In the genomic region with DNA sequence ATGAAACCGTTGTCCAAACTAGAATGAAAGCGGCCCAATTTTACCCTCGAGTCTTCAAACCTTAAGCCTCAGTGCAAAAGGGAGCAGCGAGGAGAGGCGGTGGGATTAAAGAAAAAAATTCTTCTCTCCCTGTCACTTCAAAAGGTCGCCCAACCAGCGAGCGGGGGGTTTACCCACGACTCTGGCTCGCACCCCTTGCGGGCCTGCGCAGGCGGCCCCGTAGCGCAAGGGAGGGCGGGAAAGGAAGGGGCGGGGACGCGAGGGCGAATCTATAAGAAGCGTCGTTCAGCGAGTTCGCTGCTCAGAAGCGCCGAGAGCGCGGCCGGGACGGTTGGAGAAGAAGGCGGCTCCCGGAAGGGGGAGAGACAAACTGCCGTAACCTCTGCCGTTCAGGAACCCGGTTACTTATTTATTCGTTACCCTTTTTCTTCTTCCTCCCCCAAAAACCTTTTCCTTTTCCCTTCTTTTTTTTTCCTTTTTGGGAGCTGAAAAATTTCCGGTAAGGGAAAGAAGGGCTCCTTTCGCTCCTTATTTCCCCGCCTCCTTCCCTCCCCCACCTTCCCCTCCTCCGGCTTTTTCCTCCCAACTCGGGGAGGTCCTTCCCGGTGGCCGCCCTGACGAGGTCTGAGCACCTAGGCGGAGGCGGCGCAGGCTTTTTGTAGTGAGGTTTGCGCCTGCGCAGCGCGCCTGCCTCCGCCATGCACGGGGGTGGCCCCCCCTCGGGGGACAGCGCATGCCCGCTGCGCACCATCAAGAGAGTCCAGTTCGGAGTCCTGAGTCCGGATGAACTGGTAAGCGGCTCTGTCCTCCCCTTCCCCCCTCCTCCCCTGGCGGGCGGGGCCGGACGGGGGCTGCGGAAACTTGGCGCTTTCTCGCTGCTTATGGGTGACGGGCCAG, we compare ENCODE assay signal across 1 cellular context.
A peak's percentile ranks its signal among the peaks of the same experiment; 100 is the strongest.
TF ChIP-seq lines count a peak whose summit lies in the region.

A gene (plus strand): TSS at position 300 of the 897 bp plus-strand sequence.

TF ChIP-seq in WTC11, 78 proteins besides CTCF, POLR2A, EP300 and RAD21 (continued from another document and continues in another):
- TF ChIP-seq, protein P1, sequence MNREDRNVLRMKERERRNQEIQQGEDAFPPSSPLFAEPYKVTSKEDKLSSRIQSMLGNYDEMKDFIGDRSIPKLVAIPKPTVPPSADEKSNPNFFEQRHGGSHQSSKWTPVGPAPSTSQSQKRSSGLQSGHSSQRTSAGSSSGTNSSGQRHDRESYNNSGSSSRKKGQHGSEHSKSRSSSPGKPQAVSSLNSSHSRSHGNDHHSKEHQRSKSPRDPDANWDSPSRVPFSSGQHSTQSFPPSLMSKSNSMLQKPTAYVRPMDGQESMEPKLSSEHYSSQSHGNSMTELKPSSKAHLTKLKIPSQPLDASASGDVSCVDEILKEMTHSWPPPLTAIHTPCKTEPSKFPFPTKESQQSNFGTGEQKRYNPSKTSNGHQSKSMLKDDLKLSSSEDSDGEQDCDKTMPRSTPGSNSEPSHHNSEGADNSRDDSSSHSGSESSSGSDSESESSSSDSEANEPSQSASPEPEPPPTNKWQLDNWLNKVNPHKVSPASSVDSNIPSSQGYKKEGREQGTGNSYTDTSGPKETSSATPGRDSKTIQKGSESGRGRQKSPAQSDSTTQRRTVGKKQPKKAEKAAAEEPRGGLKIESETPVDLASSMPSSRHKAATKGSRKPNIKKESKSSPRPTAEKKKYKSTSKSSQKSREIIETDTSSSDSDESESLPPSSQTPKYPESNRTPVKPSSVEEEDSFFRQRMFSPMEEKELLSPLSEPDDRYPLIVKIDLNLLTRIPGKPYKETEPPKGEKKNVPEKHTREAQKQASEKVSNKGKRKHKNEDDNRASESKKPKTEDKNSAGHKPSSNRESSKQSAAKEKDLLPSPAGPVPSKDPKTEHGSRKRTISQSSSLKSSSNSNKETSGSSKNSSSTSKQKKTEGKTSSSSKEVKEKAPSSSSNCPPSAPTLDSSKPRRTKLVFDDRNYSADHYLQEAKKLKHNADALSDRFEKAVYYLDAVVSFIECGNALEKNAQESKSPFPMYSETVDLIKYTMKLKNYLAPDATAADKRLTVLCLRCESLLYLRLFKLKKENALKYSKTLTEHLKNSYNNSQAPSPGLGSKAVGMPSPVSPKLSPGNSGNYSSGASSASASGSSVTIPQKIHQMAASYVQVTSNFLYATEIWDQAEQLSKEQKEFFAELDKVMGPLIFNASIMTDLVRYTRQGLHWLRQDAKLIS (CRISPR knock-in tag; IDR thresholded peaks at IDR 0.05; ENCODE audit: borderline replicate concordance): peak; percentile 84; the same call in 1 of the 2 replicates
- TF ChIP-seq, protein P2, sequence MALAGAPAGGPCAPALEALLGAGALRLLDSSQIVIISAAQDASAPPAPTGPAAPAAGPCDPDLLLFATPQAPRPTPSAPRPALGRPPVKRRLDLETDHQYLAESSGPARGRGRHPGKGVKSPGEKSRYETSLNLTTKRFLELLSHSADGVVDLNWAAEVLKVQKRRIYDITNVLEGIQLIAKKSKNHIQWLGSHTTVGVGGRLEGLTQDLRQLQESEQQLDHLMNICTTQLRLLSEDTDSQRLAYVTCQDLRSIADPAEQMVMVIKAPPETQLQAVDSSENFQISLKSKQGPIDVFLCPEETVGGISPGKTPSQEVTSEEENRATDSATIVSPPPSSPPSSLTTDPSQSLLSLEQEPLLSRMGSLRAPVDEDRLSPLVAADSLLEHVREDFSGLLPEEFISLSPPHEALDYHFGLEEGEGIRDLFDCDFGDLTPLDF (CRISPR knock-in tag; IDR thresholded peaks at IDR 0.05): 0 out of 2 replicates have a peak, but pooled peaks have one; percentile 14
- TF ChIP-seq, protein P3, sequence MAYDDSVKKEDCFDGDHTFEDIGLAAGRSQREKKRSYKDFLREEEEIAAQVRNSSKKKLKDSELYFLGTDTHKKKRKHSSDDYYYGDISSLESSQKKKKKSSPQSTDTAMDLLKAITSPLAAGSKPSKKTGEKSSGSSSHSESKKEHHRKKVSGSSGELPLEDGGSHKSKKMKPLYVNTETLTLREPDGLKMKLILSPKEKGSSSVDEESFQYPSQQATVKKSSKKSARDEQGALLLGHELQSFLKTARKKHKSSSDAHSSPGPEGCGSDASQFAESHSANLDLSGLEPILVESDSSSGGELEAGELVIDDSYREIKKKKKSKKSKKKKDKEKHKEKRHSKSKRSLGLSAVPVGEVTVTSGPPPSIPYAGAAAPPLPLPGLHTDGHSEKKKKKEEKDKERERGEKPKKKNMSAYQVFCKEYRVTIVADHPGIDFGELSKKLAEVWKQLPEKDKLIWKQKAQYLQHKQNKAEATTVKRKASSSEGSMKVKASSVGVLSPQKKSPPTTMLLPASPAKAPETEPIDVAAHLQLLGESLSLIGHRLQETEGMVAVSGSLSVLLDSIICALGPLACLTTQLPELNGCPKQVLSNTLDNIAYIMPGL (CRISPR knock-in tag; IDR thresholded peaks at IDR 0.05): peak; percentile 72; the same call in 1 of the 2 replicates
- TF ChIP-seq ZNF263 (CRISPR knock-in tag; IDR thresholded peaks at IDR 0.05; ENCODE audit: low read depth) (peak; percentile 34; the same call in 1 of the 2 replicates), EMX1 (CRISPR knock-in tag; IDR thresholded peaks at IDR 0.05) (0 out of 2 replicates have a peak, but pooled peaks have one; percentile 76), CREM (CRISPR knock-in tag; IDR thresholded peaks at IDR 0.05) (0 out of 2 replicates have a peak, but pooled peaks have one; percentile 40), ZNF396 (CRISPR knock-in tag; IDR thresholded peaks at IDR 0.05; ENCODE audit: borderline replicate concordance) (no peak), GABPB1 (CRISPR knock-in tag; IDR thresholded peaks at IDR 0.05) (peak; percentile 51; the same call in 1 of the 2 replicates), SOX15 (CRISPR knock-in tag; IDR thresholded peaks at IDR 0.05) (peak; percentile 79), ESRRA (CRISPR knock-in tag; IDR thresholded peaks at IDR 0.05; ENCODE audit: borderline replicate concordance) (peak; percentile 64; the same call in 1 of the 2 replicates), ELF4 (CRISPR knock-in tag; IDR thresholded peaks at IDR 0.05; ENCODE audit: low read depth) (no peak), OVOL2 (CRISPR knock-in tag; IDR thresholded peaks at IDR 0.05; ENCODE audit: borderline replicate concordance) (peak; percentile 97), ZNF671 (CRISPR knock-in tag; IDR thresholded peaks at IDR 0.05) (0 out of 2 replicates have a peak, but pooled peaks have one; percentile 70), ZNF219 (CRISPR knock-in tag; IDR thresholded peaks at IDR 0.05; ENCODE audit: borderline replicate concordance) (peak; percentile 65; the same call in 1 of the 2 replicates), TP53 (CRISPR knock-in tag; IDR thresholded peaks at IDR 0.05) (0 out of 2 replicates have a peak, but pooled peaks have one; percentile 45), SMAD4 (CRISPR knock-in tag; IDR thresholded peaks at IDR 0.05) (no peak), NR2C2 (CRISPR knock-in tag; IDR thresholded peaks at IDR 0.05) (no peak; the same call in 1 of the 2 replicates), NFATC4 (CRISPR knock-in tag; IDR thresholded peaks at IDR 0.05) (no peak), MYBL2 (CRISPR knock-in tag; IDR thresholded peaks at IDR 0.05) (peak; percentile 86; the same call in 1 of the 2 replicates), TEAD4 (CRISPR knock-in tag; IDR thresholded peaks at IDR 0.05) (peak; percentile 43; the same call in 1 of the 2 replicates), ZNF121 (CRISPR knock-in tag; IDR thresholded peaks at IDR 0.05) (no peak), FOXK1 (CRISPR knock-in tag; IDR thresholded peaks at IDR 0.05) (peak; percentile 14; the same call in 1 of the 2 replicates), GTF2I (CRISPR knock-in tag; conservative IDR thresholded peaks at IDR 0.05) (no peak), IRF2 (CRISPR knock-in tag; IDR thresholded peaks at IDR 0.05; ENCODE audit: borderline replicate concordance, low read depth) (no peak), TEAD1 (CRISPR knock-in tag; IDR thresholded peaks at IDR 0.05) (peak; percentile 16)
- TF ChIP-seq, protein P4, sequence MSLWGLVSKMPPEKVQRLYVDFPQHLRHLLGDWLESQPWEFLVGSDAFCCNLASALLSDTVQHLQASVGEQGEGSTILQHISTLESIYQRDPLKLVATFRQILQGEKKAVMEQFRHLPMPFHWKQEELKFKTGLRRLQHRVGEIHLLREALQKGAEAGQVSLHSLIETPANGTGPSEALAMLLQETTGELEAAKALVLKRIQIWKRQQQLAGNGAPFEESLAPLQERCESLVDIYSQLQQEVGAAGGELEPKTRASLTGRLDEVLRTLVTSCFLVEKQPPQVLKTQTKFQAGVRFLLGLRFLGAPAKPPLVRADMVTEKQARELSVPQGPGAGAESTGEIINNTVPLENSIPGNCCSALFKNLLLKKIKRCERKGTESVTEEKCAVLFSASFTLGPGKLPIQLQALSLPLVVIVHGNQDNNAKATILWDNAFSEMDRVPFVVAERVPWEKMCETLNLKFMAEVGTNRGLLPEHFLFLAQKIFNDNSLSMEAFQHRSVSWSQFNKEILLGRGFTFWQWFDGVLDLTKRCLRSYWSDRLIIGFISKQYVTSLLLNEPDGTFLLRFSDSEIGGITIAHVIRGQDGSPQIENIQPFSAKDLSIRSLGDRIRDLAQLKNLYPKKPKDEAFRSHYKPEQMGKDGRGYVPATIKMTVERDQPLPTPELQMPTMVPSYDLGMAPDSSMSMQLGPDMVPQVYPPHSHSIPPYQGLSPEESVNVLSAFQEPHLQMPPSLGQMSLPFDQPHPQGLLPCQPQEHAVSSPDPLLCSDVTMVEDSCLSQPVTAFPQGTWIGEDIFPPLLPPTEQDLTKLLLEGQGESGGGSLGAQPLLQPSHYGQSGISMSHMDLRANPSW (CRISPR knock-in tag; conservative IDR thresholded peaks at IDR 0.05; ENCODE audit: low read depth): no peak
- TF ChIP-seq, protein P5, sequence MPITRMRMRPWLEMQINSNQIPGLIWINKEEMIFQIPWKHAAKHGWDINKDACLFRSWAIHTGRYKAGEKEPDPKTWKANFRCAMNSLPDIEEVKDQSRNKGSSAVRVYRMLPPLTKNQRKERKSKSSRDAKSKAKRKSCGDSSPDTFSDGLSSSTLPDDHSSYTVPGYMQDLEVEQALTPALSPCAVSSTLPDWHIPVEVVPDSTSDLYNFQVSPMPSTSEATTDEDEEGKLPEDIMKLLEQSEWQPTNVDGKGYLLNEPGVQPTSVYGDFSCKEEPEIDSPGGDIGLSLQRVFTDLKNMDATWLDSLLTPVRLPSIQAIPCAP (CRISPR knock-in tag; IDR thresholded peaks at IDR 0.05): no peak
- TF ChIP-seq, protein P6, sequence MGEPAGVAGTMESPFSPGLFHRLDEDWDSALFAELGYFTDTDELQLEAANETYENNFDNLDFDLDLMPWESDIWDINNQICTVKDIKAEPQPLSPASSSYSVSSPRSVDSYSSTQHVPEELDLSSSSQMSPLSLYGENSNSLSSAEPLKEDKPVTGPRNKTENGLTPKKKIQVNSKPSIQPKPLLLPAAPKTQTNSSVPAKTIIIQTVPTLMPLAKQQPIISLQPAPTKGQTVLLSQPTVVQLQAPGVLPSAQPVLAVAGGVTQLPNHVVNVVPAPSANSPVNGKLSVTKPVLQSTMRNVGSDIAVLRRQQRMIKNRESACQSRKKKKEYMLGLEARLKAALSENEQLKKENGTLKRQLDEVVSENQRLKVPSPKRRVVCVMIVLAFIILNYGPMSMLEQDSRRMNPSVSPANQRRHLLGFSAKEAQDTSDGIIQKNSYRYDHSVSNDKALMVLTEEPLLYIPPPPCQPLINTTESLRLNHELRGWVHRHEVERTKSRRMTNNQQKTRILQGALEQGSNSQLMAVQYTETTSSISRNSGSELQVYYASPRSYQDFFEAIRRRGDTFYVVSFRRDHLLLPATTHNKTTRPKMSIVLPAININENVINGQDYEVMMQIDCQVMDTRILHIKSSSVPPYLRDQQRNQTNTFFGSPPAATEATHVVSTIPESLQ (CRISPR knock-in tag; IDR thresholded peaks at IDR 0.05): no peak
- TF ChIP-seq, protein P7, sequence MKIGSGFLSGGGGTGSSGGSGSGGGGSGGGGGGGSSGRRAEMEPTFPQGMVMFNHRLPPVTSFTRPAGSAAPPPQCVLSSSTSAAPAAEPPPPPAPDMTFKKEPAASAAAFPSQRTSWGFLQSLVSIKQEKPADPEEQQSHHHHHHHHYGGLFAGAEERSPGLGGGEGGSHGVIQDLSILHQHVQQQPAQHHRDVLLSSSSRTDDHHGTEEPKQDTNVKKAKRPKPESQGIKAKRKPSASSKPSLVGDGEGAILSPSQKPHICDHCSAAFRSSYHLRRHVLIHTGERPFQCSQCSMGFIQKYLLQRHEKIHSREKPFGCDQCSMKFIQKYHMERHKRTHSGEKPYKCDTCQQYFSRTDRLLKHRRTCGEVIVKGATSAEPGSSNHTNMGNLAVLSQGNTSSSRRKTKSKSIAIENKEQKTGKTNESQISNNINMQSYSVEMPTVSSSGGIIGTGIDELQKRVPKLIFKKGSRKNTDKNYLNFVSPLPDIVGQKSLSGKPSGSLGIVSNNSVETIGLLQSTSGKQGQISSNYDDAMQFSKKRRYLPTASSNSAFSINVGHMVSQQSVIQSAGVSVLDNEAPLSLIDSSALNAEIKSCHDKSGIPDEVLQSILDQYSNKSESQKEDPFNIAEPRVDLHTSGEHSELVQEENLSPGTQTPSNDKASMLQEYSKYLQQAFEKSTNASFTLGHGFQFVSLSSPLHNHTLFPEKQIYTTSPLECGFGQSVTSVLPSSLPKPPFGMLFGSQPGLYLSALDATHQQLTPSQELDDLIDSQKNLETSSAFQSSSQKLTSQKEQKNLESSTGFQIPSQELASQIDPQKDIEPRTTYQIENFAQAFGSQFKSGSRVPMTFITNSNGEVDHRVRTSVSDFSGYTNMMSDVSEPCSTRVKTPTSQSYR (CRISPR knock-in tag; IDR thresholded peaks at IDR 0.05): peak; percentile 79; the same call in 1 of the 2 replicates
- TF ChIP-seq, protein P8, sequence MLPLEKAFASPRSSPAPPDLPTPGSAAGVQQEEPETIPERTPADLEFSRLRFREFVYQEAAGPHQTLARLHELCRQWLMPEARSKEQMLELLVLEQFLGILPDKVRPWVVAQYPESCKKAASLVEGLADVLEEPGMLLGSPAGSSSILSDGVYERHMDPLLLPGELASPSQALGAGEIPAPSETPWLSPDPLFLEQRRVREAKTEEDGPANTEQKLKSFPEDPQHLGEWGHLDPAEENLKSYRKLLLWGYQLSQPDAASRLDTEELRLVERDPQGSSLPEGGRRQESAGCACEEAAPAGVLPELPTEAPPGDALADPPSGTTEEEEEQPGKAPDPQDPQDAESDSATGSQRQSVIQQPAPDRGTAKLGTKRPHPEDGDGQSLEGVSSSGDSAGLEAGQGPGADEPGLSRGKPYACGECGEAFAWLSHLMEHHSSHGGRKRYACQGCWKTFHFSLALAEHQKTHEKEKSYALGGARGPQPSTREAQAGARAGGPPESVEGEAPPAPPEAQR (CRISPR knock-in tag; IDR thresholded peaks at IDR 0.05): no peak
- TF ChIP-seq, protein P9, sequence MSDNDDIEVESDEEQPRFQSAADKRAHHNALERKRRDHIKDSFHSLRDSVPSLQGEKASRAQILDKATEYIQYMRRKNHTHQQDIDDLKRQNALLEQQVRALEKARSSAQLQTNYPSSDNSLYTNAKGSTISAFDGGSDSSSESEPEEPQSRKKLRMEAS (CRISPR knock-in tag; IDR thresholded peaks at IDR 0.05): peak; percentile 71
